ENCODE assay signal across 17 cellular contexts in the genomic region with DNA sequence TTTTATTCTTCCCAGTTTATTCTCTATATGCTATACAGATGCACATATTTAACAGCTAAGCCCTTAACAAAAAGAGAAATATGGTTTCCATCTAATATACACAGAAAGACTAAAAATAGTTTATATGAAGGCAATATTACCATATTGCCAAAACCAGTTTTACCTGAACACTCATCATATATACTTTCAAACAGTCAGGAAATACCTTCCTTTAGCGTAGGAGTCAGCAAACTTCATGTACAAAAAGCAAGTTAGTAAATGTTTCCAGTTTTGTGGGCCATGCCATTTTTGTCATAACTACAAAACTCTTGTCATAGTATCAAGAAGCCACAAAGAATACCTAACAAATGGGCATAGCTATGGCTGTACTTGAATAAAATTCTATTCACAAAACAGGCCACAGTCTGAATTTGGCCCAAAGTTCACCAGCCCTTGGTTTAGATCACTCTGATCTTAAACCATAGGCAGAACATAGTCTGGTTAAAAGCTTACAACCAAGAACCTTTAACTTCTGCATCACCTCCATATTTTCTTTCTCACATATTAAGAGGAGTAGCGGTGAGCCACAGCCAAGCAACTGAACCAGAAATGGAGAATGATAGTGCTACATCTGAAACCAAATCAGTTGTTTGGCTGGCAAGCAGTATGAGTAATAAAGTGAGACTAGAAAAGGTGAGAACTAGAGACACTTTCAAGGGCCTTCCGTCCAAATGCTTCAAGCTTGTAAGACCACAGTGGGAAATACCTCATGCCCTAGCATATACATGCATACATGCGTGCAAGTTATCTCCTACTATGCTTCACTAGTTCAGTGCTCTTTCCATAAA.
DNase-seq lines count a peak whose midpoint lies in the region; ATAC-seq and TF ChIP-seq lines count a peak whose summit lies in the region.
"Had no signal": no experiment of that assay in that cellular context is flagged by ENCODE, and none has a peak within 500 bp of the region (broad histone marks: within the 10 kb centered on the region; RNA-seq: fewer than 3 reads in every experiment).

No MANE protein-coding gene starts in this region.

- H3K4me3 ChIP-seq in left lung: no peak overlapping the region

- H3K27ac ChIP-seq in epithelial cell of prostate (peak overlapping the region; percentile 28), left lung (no peak overlapping the region)
- H3K27ac ChIP-seq: parathyroid adenoma had no signal

- ATAC-seq in GM18498 (IDR thresholded peaks at IDR 0.05; ENCODE audit: unreplicated experiment) (peak; percentile 79), GM18867 (IDR thresholded peaks at IDR 0.05; ENCODE audit: unreplicated experiment) (peak; percentile 84), HG03175 (IDR thresholded peaks at IDR 0.05; ENCODE audit: unreplicated experiment) (peak; percentile 86), left lung (no peak)
- ATAC-seq: naive thymus-derived CD8-positive, alpha-beta T cell had no signal

- no peaks in the 10 kb centered on the region for H3K27me3 ChIP-seq in left lung

- no peak for TF ChIP-seq CTCF in left lung (IDR thresholded peaks at IDR 0.05)

- DNase-seq in epithelial cell of prostate (ENCODE audit: low read depth, low spot score) (no peak), left lung (no peak), MV-4-11 (lab: John Stamatoyannopoulos, UW) (no peak), AG20443 (ENCODE audit: low spot score) (no peak), kidney glomerular epithelial cell (lab: John Stamatoyannopoulos, UW) (no peak)
- DNase-seq: activated CD4-positive, alpha-beta T cell treated with anti-CD3 and anti-CD28 coated beads, Interleukin-2, amount 50 U/mL, for 48 hours; amygdala; H9; islet precursor cell; naive thymus-derived CD8-positive, alpha-beta T cell; NCI-H1092 treated with DMSO at 0.1 percent for 48 hours; NCI-H2081 treated with DMSO at 0.1 percent for 48 hours; stimulated activated CD4-positive, alpha-beta T cell treated with anti-CD3 and anti-CD28 coated beads, Interleukin-4, amount 100 ng/mL, for 24 hours had no signal

- H3K9me3 ChIP-seq in left lung: no peaks in the 10 kb centered on the region

- no peaks in the 10 kb centered on the region for H3K36me3 ChIP-seq in left lung

- H3K4me1 ChIP-seq in left lung: no peaks in the 10 kb centered on the region
- H3K4me1 ChIP-seq: parathyroid adenoma had no signal

- intact Hi-C loops in left lung (cut with DNase I): no loop called here
